Comparison of ENCODE assay signal across 14 cellular contexts in the genomic region with DNA sequence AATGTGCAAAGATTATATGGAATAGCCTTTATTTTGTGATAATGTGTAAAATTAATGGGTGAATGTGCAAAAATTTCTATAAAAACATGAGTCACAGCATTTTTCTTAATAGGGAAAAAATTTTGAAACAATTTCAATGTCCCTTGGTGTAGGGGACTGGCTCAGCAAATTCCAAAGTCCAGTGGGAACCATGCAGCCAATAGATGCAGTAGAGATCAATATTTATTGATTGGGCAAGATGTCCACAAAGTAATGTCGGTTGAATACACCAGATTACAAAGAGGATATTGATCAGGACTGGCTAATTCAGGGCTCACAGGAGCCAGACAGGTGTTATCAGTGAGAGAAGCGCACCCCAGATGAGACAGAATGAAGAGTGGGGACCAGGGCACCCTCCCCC.
A peak's percentile ranks its signal among the peaks of the same experiment; 100 is the strongest.
DNase-seq lines count a peak whose midpoint lies in the region; ATAC-seq and TF ChIP-seq lines count a peak whose summit lies in the region.
"Had no signal": no experiment of that assay in that cellular context is flagged by ENCODE, and none has a peak within 500 bp of the region (broad histone marks: within the 10 kb centered on the region; RNA-seq: fewer than 3 reads in every experiment).

No MANE protein-coding gene starts in this region.

- no peaks in the 10 kb centered on the region for H3K27me3 Mint-ChIP-seq in chondrocyte (ENCODE audit: low read depth)
- no peaks in the 10 kb centered on the region for H3K27me3 Mint-ChIP-seq in osteocyte (ENCODE audit: unreplicated experiment)
- H3K27me3 Mint-ChIP-seq in T-cell: no peaks in the 10 kb centered on the region

- H3K36me3 Mint-ChIP-seq in chondrocyte (ENCODE audit: low read depth) (peaks cover 30% of the 10 kb centered on the region), osteocyte (ENCODE audit: unreplicated experiment) (peaks cover 71% of the 10 kb centered on the region), T-cell (peaks cover 6% of the 10 kb centered on the region)

- CTCF ChIA-PET in T-cell (lab: Charles Lee): no interaction called here

- no peak for TF ChIP-seq CTCF in chondrocyte (IDR thresholded peaks at IDR 0.05)
- TF ChIP-seq CTCF in osteocyte (IDR thresholded peaks at IDR 0.05): no peak

- no peak overlapping the region for H3K4me3 Mint-ChIP-seq in chondrocyte (ENCODE audit: unreplicated experiment)
- H3K4me3 Mint-ChIP-seq in osteocyte (ENCODE audit: unreplicated experiment): no peak overlapping the region
- H3K4me3 Mint-ChIP-seq in T-cell: no peak overlapping the region
- H3K4me3 Mint-ChIP-seq: CD4-positive, alpha-beta memory T cell; GM23338 had no signal

- POLR2A ChIA-PET in T-cell (lab: Charles Lee): no interaction called here

- H3K4me1 Mint-ChIP-seq in chondrocyte (ENCODE audit: low read depth): no peaks in the 10 kb centered on the region
- H3K4me1 Mint-ChIP-seq in osteocyte (ENCODE audit: unreplicated experiment): no peaks in the 10 kb centered on the region
- H3K4me1 Mint-ChIP-seq in T-cell: no peaks in the 10 kb centered on the region
- H3K4me1 Mint-ChIP-seq: CD4-positive, alpha-beta memory T cell had no signal

- DNase-seq in chondrocyte (ENCODE audit: low spot score) (no peak), left lobe of liver (ENCODE audit: low spot score) (peak; percentile 29), osteocyte (ENCODE audit: extremely low spot score, unreplicated experiment) (peak; percentile 59), UCSD-AML1 (lab: John Stamatoyannopoulos, UW; ENCODE audit: unreplicated experiment) (no peak), T-cell (no peak), NCI-H1105 treated with DMSO at 0.1 percent for 48 hours (lab: John Stamatoyannopoulos, UW) (no peak)
- DNase-seq in stimulated activated CD4-positive, alpha-beta T cell treated with anti-CD3 and anti-CD28 coated beads, Interleukin-2, amount 100 ng/mL, for 48 hours: no peak
- DNase-seq: BE2C; CD4-positive, alpha-beta memory T cell; DND-41; GDM1; H7 had no signal

- ATAC-seq in left lobe of liver (peak; percentile 70), T-cell (replicated peaks in 1 of 4) (no peak)
- ATAC-seq: A549, GM23338 had no signal

- H3K27ac Mint-ChIP-seq in chondrocyte (ENCODE audit: unreplicated experiment) (peak overlapping the region; percentile 33), osteocyte (ENCODE audit: unreplicated experiment) (no peak overlapping the region), T-cell (no peak overlapping the region)
- H3K27ac Mint-ChIP-seq: GM23338 had no signal

- H3K9me3 Mint-ChIP-seq in chondrocyte (ENCODE audit: low read depth) (peaks cover 16% of the 10 kb centered on the region), osteocyte (ENCODE audit: unreplicated experiment) (peaks cover 12% of the 10 kb centered on the region), T-cell (peaks cover 0 to 8% (median 5%) of the 10 kb centered on the region in 3 donors)
- H3K9me3 Mint-ChIP-seq: GM23338 had no signal

Comparison
In these comparisons a context has a peak if more than half of its experiments do, and no peak if none do; other contexts are left out.
1. DNase-seq: peak in left lobe of liver (single experiment) and osteocyte (single experiment); none in chondrocyte (single experiment), UCSD-AML1 (single experiment), T-cell (0 of 34), stimulated activated CD4-positive, alpha-beta T cell treated with anti-CD3 and anti-CD28 coated beads, Interleukin-2, amount 100 ng/mL, for 48 hours (0 of 2) and NCI-H1105 treated with DMSO at 0.1 percent for 48 hours (single experiment).